ENCODE assay signal across 26 cellular contexts in the genomic region with DNA sequence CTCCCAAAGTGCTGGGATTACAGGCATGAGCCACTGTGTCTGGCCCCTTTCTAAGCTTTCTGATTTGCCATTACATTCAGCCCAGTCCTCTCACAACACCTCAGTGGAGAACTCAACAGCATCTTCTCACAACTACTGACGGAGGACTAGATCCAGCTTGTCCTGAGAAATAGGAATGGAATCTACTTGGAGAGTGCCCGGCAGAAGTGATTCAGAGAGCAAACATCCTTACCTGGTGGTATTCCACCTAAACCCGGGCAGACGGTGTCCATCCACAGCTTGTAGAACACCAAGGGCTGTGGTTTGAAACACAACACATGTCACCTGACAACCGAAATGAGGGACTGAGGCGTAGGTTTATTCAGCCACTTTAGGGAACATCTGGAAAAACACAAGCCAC.
"Had no signal": no experiment of that assay in that cellular context is flagged by ENCODE, and none has a peak within 500 bp of the region (broad histone marks: within the 10 kb centered on the region; RNA-seq: fewer than 3 reads in every experiment).

No MANE protein-coding gene starts in this region.

- ATAC-seq: activated CD4-positive, CD25-positive, alpha-beta regulatory T cell treated with anti-CD3 and anti-CD28 coated beads, Interleukin-2, amount 50 U/mL, for 24 hours; body of pancreas; effector memory CD8-positive, alpha-beta T cell; esophagus mucosa; heart right ventricle; sciatic nerve; stimulated activated effector memory CD8-positive, alpha-beta T cell treated with anti-CD3 and anti-CD28 coated beads, Interleukin-12 subunit alpha, Interleukin-12 subunit beta, amount 100 ng/mL, for 72 hours; T-helper 17 cell had no signal

- DNase-seq: activated CD4-positive, alpha-beta T cell treated with anti-CD3 and anti-CD28 coated beads for 48 hours; activated CD4-positive, alpha-beta T cell treated with anti-CD3 and anti-CD28 coated beads, Interleukin-2, amount 50 U/mL, for 48 hours; activated CD8-positive, alpha-beta memory T cell treated with anti-CD3 and anti-CD28 coated beads for 24 hours; activated effector memory CD4-positive, alpha-beta T cell treated with anti-CD3 and anti-CD28 coated beads, Interleukin-2, amount 50 U/mL, for 16 hours; activated naive CD4-positive, alpha-beta T cell treated with anti-CD3 and anti-CD28 coated beads for 36 hours; activated naive CD8-positive, alpha-beta T cell treated with anti-CD3 and anti-CD28 coated beads for 36 hours; adrenal gland; aorta; body of pancreas; effector memory CD8-positive, alpha-beta T cell; heart right ventricle; naive B cell; nephron progenitor cell; stimulated activated CD4-positive, alpha-beta T cell treated with anti-CD3 and anti-CD28 coated beads, Interleukin-4, amount 100 ng/mL, for 24 hours; T-helper 17 cell; T1000; upper lobe of left lung; WERI-Rb-1 had no signal

- H3K36me3 ChIP-seq: adrenal gland, heart right ventricle, neutrophil, thoracic aorta, upper lobe of left lung, WERI-Rb-1 had no signal

- H3K4me1 ChIP-seq: adrenal gland, body of pancreas, upper lobe of left lung had no signal

- H3K27ac ChIP-seq: adrenal gland, body of pancreas, coronary artery, neutrophil, skin epidermis, thoracic aorta, upper lobe of left lung, WERI-Rb-1 had no signal

- H3K27me3 ChIP-seq: adrenal gland, body of pancreas, upper lobe of left lung had no signal

- H3K4me3 ChIP-seq: adrenal gland, body of pancreas, heart right ventricle, skin epidermis, upper lobe of left lung had no signal

- H3K9me3 ChIP-seq: adrenal gland, body of pancreas, heart right ventricle, neutrophil, thoracic aorta, upper lobe of left lung had no signal
